9 cellular contexts compared by ENCODE assay signal in genomic region chr9:128097156-128098016, GRCh38. TPM values are rescaled to one million over a fixed set of nuclear protein-coding genes. Genes with fewer than 3 reads are reported as not detected.
DNase-seq lines count a peak whose midpoint lies in the region; ATAC-seq and TF ChIP-seq lines count a peak whose summit lies in the region.
"Had no signal": no experiment of that assay in that cellular context is flagged by ENCODE, and none has a peak within 500 bp of the region (broad histone marks: within the 10 kb centered on the region; RNA-seq: fewer than 3 reads in every experiment).

No MANE protein-coding gene starts in this region.

- H3K9ac ChIP-seq in HUES48 (ENCODE audit: low read depth, low read length) (peak overlapping the region; percentile 45; the same call in 1 of the 2 replicates), liver (ENCODE audit: low read depth in 1 of 2, low read length in 2 of 2) (peak overlapping the region; percentile 17 to 35), stomach smooth muscle (ENCODE audit: low read length in 2 of 2) (peak overlapping the region; percentile 83 to 85)

- H3K4me3 ChIP-seq in HUES48 (ENCODE audit: low read depth, low read length) (peak overlapping the region; percentile 69; the same call in 1 of the 2 replicates), liver (ENCODE audit: low read depth in 1 of 3, low read length in 3 of 3) (peak overlapping the region in 1 of 3 donors; percentile 12), stomach smooth muscle (ENCODE audit: low read length in 2 of 2) (peak overlapping the region; percentile 80 to 82)

- 88% methylated on average over 21 of the region's 21 CpGs for WGBS in liver

- H3K4me1 ChIP-seq in HUES48 (ENCODE audit: control insufficient read depth, insufficient read depth, low read length) (peaks cover 30% of the 10 kb centered on the region), liver (ENCODE audit: control insufficient read depth in 4 of 4, insufficient read depth in 4 of 4, low read length in 3 of 4) (peaks cover 14 to 57% (median 43%) of the 10 kb centered on the region in 4 donors), stomach smooth muscle (ENCODE audit: control insufficient read depth, insufficient read depth, low read length) (peaks cover 66% of the 10 kb centered on the region)

- peak overlapping the region; percentile 98 for H3K27ac ChIP-seq in HUES48 (ENCODE audit: low read depth, low read length)
- peak overlapping the region; percentile 74 for H3K27ac ChIP-seq in angular gyrus (ENCODE audit: low read depth, low read length)
- H3K27ac ChIP-seq in liver (ENCODE audit: low read depth in 1 of 2, low read length in 2 of 2) = peak overlapping the region; percentile 91 to 94
- peak overlapping the region; percentile 95 for H3K27ac ChIP-seq in stomach smooth muscle (ENCODE audit: low read length)

- TF ChIP-seq RAD21 in liver (IDR thresholded peaks at IDR 0.05) = no peak

- TF ChIP-seq CTCF in liver (IDR thresholded peaks at IDR 0.05; ENCODE audit: low read depth, low read length, missing input control) = no peak

- H3K9me3 ChIP-seq in HUES48 (ENCODE audit: control insufficient read depth, insufficient read depth, low read length) (no peaks in the 10 kb centered on the region), liver (ENCODE audit: control insufficient read depth in 4 of 4, low read length in 3 of 4) (no peaks in the 10 kb centered on the region), stomach smooth muscle (ENCODE audit: control insufficient read depth in 2 of 2, low read length in 2 of 2) (no peaks in the 10 kb centered on the region)

- ATAC-seq in HG03025 (IDR thresholded peaks at IDR 0.05; ENCODE audit: low FRiP score, unreplicated experiment) = no peak

- H3K27me3 ChIP-seq in HUES48 (ENCODE audit: control insufficient read depth, insufficient read depth, low read length) = no peaks in the 10 kb centered on the region
- no peaks in the 10 kb centered on the region for H3K27me3 ChIP-seq in liver (ENCODE audit: control insufficient read depth in 4 of 4, insufficient read depth in 4 of 4, low read length in 3 of 4)
- no peaks in the 10 kb centered on the region for H3K27me3 ChIP-seq in stomach smooth muscle (ENCODE audit: control insufficient read depth in 1 of 2, insufficient read depth in 2 of 2, low read length in 2 of 2)

- DNase-seq in epidermal melanocyte (ENCODE audit: insufficient read length, low spot score) (no peak), AG08396 (ENCODE audit: low spot score) (no peak), dermis blood vessel endothelial cell (no peak)

- H3K36me3 ChIP-seq in HUES48 (ENCODE audit: control insufficient read depth, insufficient read depth, low read length) = peaks cover 16% of the 10 kb centered on the region
- H3K36me3 ChIP-seq in liver (ENCODE audit: control insufficient read depth in 4 of 4, insufficient read depth in 3 of 4, low read depth in 1 of 4, low read length in 3 of 4) = peaks cover 0 to 11% (median 0%) of the 10 kb centered on the region in 4 donors
- peaks cover 11 to 15% of the 10 kb centered on the region in 2 donors for H3K36me3 ChIP-seq in stomach smooth muscle (ENCODE audit: control insufficient read depth in 2 of 2, insufficient read depth in 2 of 2, low read length in 2 of 2)

TF ChIP-seq in liver, 16 proteins besides CTCF, POLR2A, EP300 and RAD21:
- TF ChIP-seq GABPA (IDR thresholded peaks at IDR 0.05 in 1 of 2, conservative IDR thresholded peaks at IDR 0.05 in 1 of 2) (no peak), FOXA1 (IDR thresholded peaks at IDR 0.05) (no peak), FOXA2 (IDR thresholded peaks at IDR 0.05) (no peak), REST (IDR thresholded peaks at IDR 0.05) (no peak), YY1 (IDR thresholded peaks at IDR 0.05) (no peak), NR2F2 (IDR thresholded peaks at IDR 0.05) (no peak)

RNA-seq across cellular contexts. Expression of gene SLC25A25, which starts 29.4 kb away (rescaled TPM):
- total RNA-seq in liver (10 to 100 TPM; 21.7 to 74.6 TPM), dermis blood vessel endothelial cell (34.1 and 64.7 TPM in 2 replicates)
- polyA plus RNA-seq in liver = 10 to 100 TPM; 35.4 to 43.2 TPM

RNA-seq across cellular contexts. Expression of gene PTGES2, which starts 30.1 kb away (rescaled TPM):
- total RNA-seq in liver (10 to 100 TPM; 22.8 to 34.7 TPM), dermis blood vessel endothelial cell (52.8 and 87.3 TPM in 2 replicates)
- polyA plus RNA-seq in liver = 10 to 100 TPM; 28.2 to 41.1 TPM

RNA-seq across cellular contexts. Expression of gene NAIF1, which starts 30.3 kb away (rescaled TPM):
- total RNA-seq in liver (1 to 10 TPM; 4.6 to 6.5 TPM), dermis blood vessel endothelial cell (12.8 and 13.8 TPM in 2 replicates)
- polyA plus RNA-seq in liver = 1 to 10 TPM; 2.5 to 4.8 TPM

RNA-seq across cellular contexts. Expression of gene LCN2, which starts 51.9 kb away (rescaled TPM):
- 1 to 10 TPM; 7.0 to 10.0 TPM for total RNA-seq in liver
- 10 to 100 TPM; 10.8 to 64.5 TPM for polyA plus RNA-seq in liver
- total RNA-seq in dermis blood vessel endothelial cell = 0.14 TPM in 1 of 2 replicates, not detected in the other
- total RNA-seq: cerebellum had no signal

Comparison
In these comparisons a context has a peak if more than half of its experiments do, and no peak if none do; other contexts are left out.
1. H3K9ac ChIP-seq: peak in every context shown above with its lines; median percentile 84 in stomach smooth muscle; 45 in HUES48; 26 in liver.